ENCODE assay signal across 14 cellular contexts in genomic region chr10:21514808-21515580, GRCh38. TPM values are rescaled to one million over a fixed set of nuclear protein-coding genes. Genes with fewer than 3 reads are reported as not detected.
A peak's percentile ranks its signal among the peaks of the same experiment; 100 is the strongest.
DNase-seq lines count a peak whose midpoint lies in the region; TF ChIP-seq lines count a peak whose summit lies in the region.
"Had no signal": no experiment of that assay in that cellular context is flagged by ENCODE, and none has a peak within 500 bp of the region (broad histone marks: within the 10 kb centered on the region; RNA-seq: fewer than 3 reads in every experiment).

No MANE protein-coding gene starts in this region.

- DNase-seq in A673 (ENCODE audit: low spot score) (no peak), endodermal cell (peak; percentile 55), MCF 10A (ENCODE audit: unreplicated experiment) (no peak), GM19238 (ENCODE audit: insufficient read length, low spot score) (no peak), GOT3 (lab: John Stamatoyannopoulos, UW) (no peak), NCI-H1417 treated with DMSO at 0.1 percent for 48 hours (lab: John Stamatoyannopoulos, UW) (no peak)
- DNase-seq: activated CD8-positive, alpha-beta T cell treated with anti-CD3 and anti-CD28 coated beads for 36 hours; activated naive CD4-positive, alpha-beta T cell treated with anti-CD3 and anti-CD28 coated beads for 36 hours; head of caudate nucleus; naive thymus-derived CD4-positive, alpha-beta T cell; stimulated activated naive CD8-positive, alpha-beta T cell treated with anti-CD3 and anti-CD28 coated beads, Interleukin-15, amount 100 ng/mL, for 72 hours had no signal

- TF ChIP-seq CTCF in A673 (conservative IDR thresholded peaks at IDR 0.05; ENCODE audit: low read depth, low read length) (no peak), endodermal cell (conservative IDR thresholded peaks at IDR 0.05) (no peak), MCF 10A (IDR thresholded peaks at IDR 0.05; ENCODE audit: unreplicated experiment) (no peak)

- no peaks in the 10 kb centered on the region for H3K9me3 Mint-ChIP-seq in endodermal cell
- no peaks in the 10 kb centered on the region for H3K9me3 Mint-ChIP-seq in MCF 10A (ENCODE audit: unreplicated experiment)
- H3K9me3 Mint-ChIP-seq: activated CD8-positive, alpha-beta T cell treated with anti-CD3 and anti-CD28 coated beads for 36 hours; activated naive CD4-positive, alpha-beta T cell treated with anti-CD3 and anti-CD28 coated beads for 36 hours; stimulated activated naive CD8-positive, alpha-beta T cell treated with anti-CD3 and anti-CD28 coated beads, Interleukin-15, amount 100 ng/mL, for 72 hours had no signal

- H3K9me3 ChIP-seq in A673 (ENCODE audit: low read depth, low read length, poor library complexity, severe bottlenecking) (no peaks in the 10 kb centered on the region), HUES6 (ENCODE audit: control insufficient read depth, insufficient read depth, low read depth, low read length) (no peaks in the 10 kb centered on the region), endodermal cell (ENCODE audit: control insufficient read depth, low read length) (no peaks in the 10 kb centered on the region), muscle layer of colon (ENCODE audit: low read length) (no peaks in the 10 kb centered on the region)

- no peaks in the 10 kb centered on the region for H3K27me3 ChIP-seq in A673 (replicated peaks; ENCODE audit: insufficient read depth, low read depth, low read length, poor library complexity)
- peaks cover 8% of the 10 kb centered on the region; the same call in 1 of the 2 replicates for H3K27me3 ChIP-seq in HUES6 (ENCODE audit: control insufficient read depth, insufficient read depth, low read length)
- no peaks in the 10 kb centered on the region for H3K27me3 ChIP-seq in endodermal cell (ENCODE audit: control insufficient read depth, insufficient read depth, low read length, poor library complexity, severe bottlenecking)
- no peaks in the 10 kb centered on the region for H3K27me3 ChIP-seq in muscle layer of colon (ENCODE audit: control insufficient read depth in 1 of 2, insufficient read depth in 2 of 2, low read length in 2 of 2)

- H3K36me3 Mint-ChIP-seq in endodermal cell (ENCODE audit: low read depth), result peaks cover 10% of the 10 kb centered on the region
- H3K36me3 Mint-ChIP-seq in MCF 10A (ENCODE audit: insufficient read depth, unreplicated experiment), result peaks cover 6% of the 10 kb centered on the region
- H3K36me3 Mint-ChIP-seq: naive thymus-derived CD4-positive, alpha-beta T cell had no signal

- H3K27me3 Mint-ChIP-seq in endodermal cell (ENCODE audit: insufficient read depth) (no peaks in the 10 kb centered on the region), MCF 10A (ENCODE audit: insufficient read depth, unreplicated experiment) (no peaks in the 10 kb centered on the region)

- H3K4me1 Mint-ChIP-seq in endodermal cell (peaks cover 60% of the 10 kb centered on the region), MCF 10A (ENCODE audit: insufficient read depth, unreplicated experiment) (peaks cover 11% of the 10 kb centered on the region)

- H3K9ac ChIP-seq in HUES6 (ENCODE audit: low read length) (peak overlapping the region; percentile 95), endodermal cell (ENCODE audit: extremely low read depth, low read length, poor library complexity, severe bottlenecking) (peak overlapping the region; percentile 88), muscle layer of colon (ENCODE audit: low read length) (no peak overlapping the region)
- H3K9ac ChIP-seq: BLaER1 treated with 17β-estradiol and CSF1 and Interleukin-3, amounts not matched to agents 10 nM and 100 nM had no signal

- H3K27ac Mint-ChIP-seq in endodermal cell (peak overlapping the region; percentile 92), MCF 10A (ENCODE audit: low read depth, unreplicated experiment) (no peak overlapping the region)
- H3K27ac Mint-ChIP-seq: activated CD8-positive, alpha-beta T cell treated with anti-CD3 and anti-CD28 coated beads for 36 hours; activated naive CD4-positive, alpha-beta T cell treated with anti-CD3 and anti-CD28 coated beads for 36 hours; stimulated activated naive CD8-positive, alpha-beta T cell treated with anti-CD3 and anti-CD28 coated beads, Interleukin-15, amount 100 ng/mL, for 72 hours had no signal

- WGBS in endodermal cell (ENCODE audit: insufficient coverage in 1 of 2, insufficient read length in 1 of 2), 2 experiments, result 4 to 10% methylated on average over 7 to 11 of the region's 13 CpGs

- H3K4me3 Mint-ChIP-seq in endodermal cell (peak overlapping the region; percentile 82), MCF 10A (ENCODE audit: unreplicated experiment) (no peak overlapping the region)

- H3K27ac ChIP-seq in A673 (ENCODE audit: low read depth, low read length, poor library complexity, severe bottlenecking) (no peak overlapping the region), HUES6 (ENCODE audit: low read depth, low read length) (no peak overlapping the region), endodermal cell (ENCODE audit: low read depth, low read length) (peak overlapping the region; percentile 59), muscle layer of colon (ENCODE audit: low read depth, low read length) (peak overlapping the region; percentile 77)
- H3K27ac ChIP-seq: BLaER1 treated with 17β-estradiol and CSF1 and Interleukin-3, amounts not matched to agents 10 nM and 100 nM had no signal

- H3K4me3 ChIP-seq in A673 (ENCODE audit: low read depth, low read length, poor library complexity, severe bottlenecking), result peak overlapping the region; percentile 59
- H3K4me3 ChIP-seq in HUES6 (ENCODE audit: low read depth, low read length), result peak overlapping the region; percentile 79
- peak overlapping the region; percentile 92 for H3K4me3 ChIP-seq in endodermal cell (ENCODE audit: low read length)
- peak overlapping the region; percentile 24 to 82 for H3K4me3 ChIP-seq in muscle layer of colon (ENCODE audit: low read depth in 1 of 2, low read length in 2 of 2)
- H3K4me3 ChIP-seq: BLaER1 treated with 17β-estradiol and CSF1 and Interleukin-3, amounts not matched to agents 10 nM and 100 nM had no signal

- no peaks in the 10 kb centered on the region for H3K36me3 ChIP-seq in A673 (ENCODE audit: insufficient read depth, low read length, poor library complexity, severe bottlenecking)
- no peaks in the 10 kb centered on the region for H3K36me3 ChIP-seq in HUES6 (ENCODE audit: control insufficient read depth, insufficient read depth, low read length)
- H3K36me3 ChIP-seq in endodermal cell (ENCODE audit: control insufficient read depth, insufficient read depth, low read length), result peaks cover 10% of the 10 kb centered on the region
- no peaks in the 10 kb centered on the region for H3K36me3 ChIP-seq in muscle layer of colon (ENCODE audit: insufficient read depth, low read length)
- H3K36me3 ChIP-seq: BLaER1 treated with 17β-estradiol and CSF1 and Interleukin-3, amounts not matched to agents 10 nM and 100 nM had no signal

- CTCF ChIA-PET in A673 (lab: Charles Lee), result no interaction called here
- CTCF ChIA-PET in MCF 10A (lab: Yijun Ruan, JAX), result interaction anchor here (0.9 to 1.9 kb wide), 4 partner anchors 14 to 236 kb away, joined by 3 to 8 read pairs (median 4); no protein-coding TSS in a partner anchor

- H3K4me1 ChIP-seq in A673 (ENCODE audit: insufficient read depth, low read length, poor library complexity, severe bottlenecking) (peaks cover 38% of the 10 kb centered on the region), HUES6 (ENCODE audit: control insufficient read depth, insufficient read depth, low read length) (peaks cover 56% of the 10 kb centered on the region), endodermal cell (ENCODE audit: control insufficient read depth, insufficient read depth, low read length) (peaks cover 1% of the 10 kb centered on the region), muscle layer of colon (ENCODE audit: insufficient read depth, low read length) (peaks cover 30% of the 10 kb centered on the region)

- BruUV-seq in A673 (replicated peaks; lab: Mats Ljungman, UMichigan), result TSS peak; percentile 11
- no TSS peak for BruUV-seq in MCF 10A (replicated peaks; lab: Mats Ljungman, UMichigan)

- intact Hi-C loops in A673 (cut with micrococcal nuclease; ENCODE audit: unreplicated experiment), result loop anchor here (5.0 kb wide), 1 partner anchor 217 kb away; no protein-coding TSS in a partner anchor
- intact Hi-C loops in MCF 10A (cut with micrococcal nuclease), result no loop called here

- POLR2A ChIA-PET in A673 (lab: Charles Lee; ENCODE audit: low non-redundant PET) (no interaction called here), MCF 10A (lab: Yijun Ruan, JAX) (interaction anchor here (0.6 to 3.0 kb wide), 6 partner anchors 11 to 273 kb away, joined by 3 to 33 read pairs (median 21); partner anchors contain the start of genes MLLT10 and SKIDA1)

RNA-seq across cellular contexts. Expression of gene SKIDA1, which starts 10.5 kb away (rescaled TPM):
- total RNA-seq in A673 (2021), result 4.4 and 4.9 TPM in 2 replicates
- total RNA-seq in endodermal cell, result 10 to 100 TPM in 1 of 2 donors, 1 to 10 TPM in 1; 6.4 to 12.0 TPM
- 33.0 TPM for polyA plus RNA-seq in endodermal cell (2013, experiment 1 of 2)
- polyA plus RNA-seq in endodermal cell (2013, experiment 2 of 2), result 33.2 TPM
- 0.56 and 1.2 TPM in 2 replicates for total RNA-seq in MCF 10A (2022)

RNA-seq across cellular contexts. Expression of gene MLLT10, which starts 19.0 kb away (rescaled TPM):
- total RNA-seq in A673 (2021) (58.4 and 60.0 TPM in 2 replicates), endodermal cell (10 to 100 TPM; 55.8 to 62.9 TPM), MCF 10A (2022) (39.3 and 47.5 TPM in 2 replicates)
- polyA plus RNA-seq in endodermal cell (2013, experiment 1 of 2), result 48.0 TPM
- polyA plus RNA-seq in endodermal cell (2013, experiment 2 of 2), result 47.7 TPM

Comparison
In these comparisons a context has a peak if more than half of its experiments do, and no peak if none do; other contexts are left out.
1. H3K27ac ChIP-seq: peak in endodermal cell (single experiment) and muscle layer of colon (single experiment); none in A673 (single experiment) and HUES6 (single experiment).
2. Peak in every context shown above with its lines, with median percentiles within 50 percentile points of each other: H3K4me3 ChIP-seq.